ENCODE assay signal across 1 cellular context in the genomic region with DNA sequence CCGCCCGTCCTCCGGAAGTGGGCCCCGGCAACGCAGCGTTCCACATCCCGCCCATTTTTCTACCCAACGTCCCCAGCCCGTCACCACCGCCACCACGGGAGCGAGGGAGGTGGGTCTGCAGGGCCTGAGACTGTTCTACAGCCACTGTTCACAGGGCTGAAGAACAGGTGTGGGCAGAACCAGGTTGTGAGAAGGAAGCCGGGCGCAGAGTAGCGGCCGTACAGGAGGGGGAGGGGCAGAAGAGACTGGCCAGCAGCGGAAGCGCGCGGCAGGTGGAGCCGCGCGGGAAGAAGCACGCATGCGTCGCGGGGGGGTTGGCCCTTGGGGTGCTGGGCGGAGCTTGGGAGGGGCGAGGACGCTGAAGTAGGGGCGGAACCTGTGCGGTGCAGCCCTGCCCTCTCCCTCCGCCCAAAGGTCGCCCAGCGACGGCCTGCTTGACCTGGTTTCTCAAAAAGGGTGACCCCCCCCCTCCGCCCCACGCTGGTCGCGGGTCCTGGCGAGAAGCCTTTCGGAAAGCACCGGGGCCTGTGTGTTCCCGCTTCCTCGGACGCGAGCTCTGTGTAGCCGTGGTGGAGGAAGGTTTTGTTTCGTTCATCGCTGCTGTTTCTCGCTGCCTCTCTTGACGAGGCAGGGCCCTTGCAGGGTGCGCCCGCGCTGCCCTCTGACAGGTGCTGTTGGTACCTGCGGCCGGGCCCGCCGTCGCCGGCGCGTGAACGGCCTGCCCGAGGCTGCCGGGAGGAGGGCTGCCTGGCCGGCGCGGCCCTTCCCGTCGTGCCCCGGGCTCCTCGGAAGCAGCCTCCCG.
TF ChIP-seq lines count a peak whose summit lies in the region.

No MANE protein-coding gene starts in this region.

TF ChIP-seq in GM23338, 12 proteins besides CTCF, POLR2A, EP300 and RAD21 (continued from another document):
- TF ChIP-seq CREB1 (CRISPR knock-in tag; IDR thresholded peaks at IDR 0.05; ENCODE audit: low read depth), result no peak; the same call in 1 of the 2 replicates
TF ChIP-seq in GM23338: peak in this region for 1.
